8 cellular contexts compared by ENCODE assay signal in genomic region chr9:68366933-68367534, GRCh38. TPM values are rescaled to one million over a fixed set of nuclear protein-coding genes. Genes with fewer than 3 reads are reported as not detected.
A peak's percentile ranks its signal among the peaks of the same experiment; 100 is the strongest.
DNase-seq lines count a peak whose midpoint lies in the region; ATAC-seq and TF ChIP-seq lines count a peak whose summit lies in the region.
"Not testable (repeated sequence)": the region's sequence is repeated elsewhere in the genome, so short reads cannot be mapped to it uniquely, and the experiment has no call there.

No MANE protein-coding gene starts in this region.

- POLR2A ChIA-PET in CD8-positive, alpha-beta T cell (lab: Charles Lee): not testable (repeated sequence)

- H3K36me3 Mint-ChIP-seq in CD8-positive, alpha-beta T cell; activated T-cell treated with anti-CD3 and anti-CD28 coated beads, Interleukin-2, amount 50 U/mL, for 24 hours (ENCODE audit: low read depth); neural progenitor cell: not testable (repeated sequence)

- not testable (repeated sequence) for H3K27me3 ChIP-seq in CD8-positive, alpha-beta T cell (ENCODE audit: insufficient read depth, low read length); stomach smooth muscle (ENCODE audit: control insufficient read depth in 1 of 2, insufficient read depth in 2 of 2, low read length in 2 of 2)
- peaks cover 70% of the 10 kb centered on the region for H3K27me3 ChIP-seq in neural progenitor cell

- CTCF ChIA-PET in CD8-positive, alpha-beta T cell (lab: Charles Lee): not testable (repeated sequence)

- H3K36me3 ChIP-seq in CD8-positive, alpha-beta T cell (ENCODE audit: insufficient read depth, low read length); neural progenitor cell; stomach smooth muscle (ENCODE audit: control insufficient read depth in 2 of 2, insufficient read depth in 2 of 2, low read length in 2 of 2): not testable (repeated sequence)

- TF ChIP-seq POLR2A in NB4 (IDR thresholded peaks at IDR 0.05; ENCODE audit: extremely low read depth, insufficient read length): not testable (repeated sequence)

- peak overlapping the region; percentile 31 for H3K4me3 Mint-ChIP-seq in CD8-positive, alpha-beta T cell
- H3K4me3 Mint-ChIP-seq in activated T-cell treated with anti-CD3 and anti-CD28 coated beads, Interleukin-2, amount 50 U/mL, for 24 hours; neural progenitor cell: not testable (repeated sequence)

- not testable (repeated sequence) for H3K4me2 ChIP-seq in neural progenitor cell

- H3K9me3 Mint-ChIP-seq in CD8-positive, alpha-beta T cell; activated T-cell treated with anti-CD3 and anti-CD28 coated beads, Interleukin-2, amount 50 U/mL, for 24 hours; neural progenitor cell: not testable (repeated sequence)

- peak; percentile 82 for ATAC-seq in CD8-positive, alpha-beta T cell
- ATAC-seq in GM21390 (IDR thresholded peaks at IDR 0.05; ENCODE audit: unreplicated experiment) (peak; percentile 71), left colon (peak; percentile 52)

- H3K4me3 ChIP-seq in CD8-positive, alpha-beta T cell (ENCODE audit: low read depth, low read length); NB4 (ENCODE audit: low read depth, low read length); neural progenitor cell: not testable (repeated sequence)
- H3K4me3 ChIP-seq in stomach smooth muscle (ENCODE audit: low read length in 2 of 2): peak overlapping the region in 1 of 2 donors; percentile 52

- not testable (repeated sequence) for H3K4me1 ChIP-seq in CD8-positive, alpha-beta T cell (ENCODE audit: insufficient read depth, low read length); neural progenitor cell; stomach smooth muscle (ENCODE audit: control insufficient read depth, insufficient read depth, low read length)

- peak overlapping the region; percentile 1 for H3K27ac Mint-ChIP-seq in CD8-positive, alpha-beta T cell
- H3K27ac Mint-ChIP-seq in activated T-cell treated with anti-CD3 and anti-CD28 coated beads, Interleukin-2, amount 50 U/mL, for 24 hours: not testable (repeated sequence)
- peak overlapping the region; percentile 74 for H3K27ac Mint-ChIP-seq in neural progenitor cell

- H3K9me3 ChIP-seq in CD8-positive, alpha-beta T cell (ENCODE audit: low read length); neural progenitor cell (ENCODE audit: low read depth); stomach smooth muscle (ENCODE audit: control insufficient read depth in 2 of 2, low read length in 2 of 2): not testable (repeated sequence)

- not testable (repeated sequence) for H3K9ac ChIP-seq in neural progenitor cell; stomach smooth muscle (ENCODE audit: low read length in 2 of 2)

- H2AFZ ChIP-seq in neural progenitor cell (replicated peaks): not testable (repeated sequence)

- not testable (repeated sequence) for TF ChIP-seq CTCF in CD8-positive, alpha-beta T cell (IDR thresholded peaks at IDR 0.05); NB4 (IDR thresholded peaks at IDR 0.05; ENCODE audit: low read depth, low read length); neural progenitor cell (IDR thresholded peaks at IDR 0.05)

- H3K79me2 ChIP-seq in neural progenitor cell (ENCODE audit: low read depth): not testable (repeated sequence)

- H3F3A ChIP-seq in neural progenitor cell (ENCODE audit: low read depth): not testable (repeated sequence)

- intact Hi-C loops in CD8-positive, alpha-beta T cell (cut with DNase I, micrococcal nuclease); left colon (cut with DNase I, micrococcal nuclease): not testable (repeated sequence)

- H3K27ac ChIP-seq in CD8-positive, alpha-beta T cell (ENCODE audit: low read depth, low read length); neural progenitor cell: not testable (repeated sequence)
- peak overlapping the region; percentile 18 for H3K27ac ChIP-seq in stomach smooth muscle (ENCODE audit: low read length)

- H3K27me3 Mint-ChIP-seq in CD8-positive, alpha-beta T cell (ENCODE audit: low read depth); activated T-cell treated with anti-CD3 and anti-CD28 coated beads, Interleukin-2, amount 50 U/mL, for 24 hours; neural progenitor cell (ENCODE audit: insufficient read depth, low read depth): not testable (repeated sequence)

- not testable (repeated sequence) for DNase-seq in CD8-positive, alpha-beta T cell; left colon
- DNase-seq in NB4 (ENCODE audit: low read depth) (peak; percentile 4), ecto neural progenitor cell (ENCODE audit: low spot score) (peak; percentile 41), neural progenitor cell (ENCODE audit: low spot score) (peak; percentile 25)
- peak; percentile 32 for DNase-seq in activated T-cell treated with anti-CD3 and anti-CD28 coated beads, Interleukin-2, amount 50 U/mL, for 24 hours

- H3K4me1 Mint-ChIP-seq in CD8-positive, alpha-beta T cell (ENCODE audit: low read depth); activated T-cell treated with anti-CD3 and anti-CD28 coated beads, Interleukin-2, amount 50 U/mL, for 24 hours (ENCODE audit: low read depth); neural progenitor cell: not testable (repeated sequence)

- H4K20me1 ChIP-seq in neural progenitor cell (ENCODE audit: low read depth): not testable (repeated sequence)

RNA-seq across cellular contexts. Expression of gene PGM5, which starts 10.6 kb away (rescaled TPM):
- not detected for total RNA-seq in CD8-positive, alpha-beta T cell
- 10 to 100 TPM in 1 of 2 donors, 1 to 10 TPM in 1; 6.1 to 56.8 TPM for total RNA-seq in left colon
- 0.81 and 2.0 TPM in 2 replicates for total RNA-seq in neural progenitor cell (ENCODE audit: low replicate concordance)
